ENCODE assay signal across 9 cellular contexts in genomic region chr1:111227434-111227833, GRCh38. TPM values are rescaled to one million over a fixed set of nuclear protein-coding genes. Genes with fewer than 3 reads are reported as not detected.
DNase-seq lines count a peak whose midpoint lies in the region; ATAC-seq, FAIRE-seq and TF ChIP-seq lines count a peak whose summit lies in the region.
"Had no signal": no experiment of that assay in that cellular context is flagged by ENCODE, and none has a peak within 500 bp of the region (broad histone marks: within the 10 kb centered on the region; RNA-seq: fewer than 3 reads in every experiment).

A gene with protein sequence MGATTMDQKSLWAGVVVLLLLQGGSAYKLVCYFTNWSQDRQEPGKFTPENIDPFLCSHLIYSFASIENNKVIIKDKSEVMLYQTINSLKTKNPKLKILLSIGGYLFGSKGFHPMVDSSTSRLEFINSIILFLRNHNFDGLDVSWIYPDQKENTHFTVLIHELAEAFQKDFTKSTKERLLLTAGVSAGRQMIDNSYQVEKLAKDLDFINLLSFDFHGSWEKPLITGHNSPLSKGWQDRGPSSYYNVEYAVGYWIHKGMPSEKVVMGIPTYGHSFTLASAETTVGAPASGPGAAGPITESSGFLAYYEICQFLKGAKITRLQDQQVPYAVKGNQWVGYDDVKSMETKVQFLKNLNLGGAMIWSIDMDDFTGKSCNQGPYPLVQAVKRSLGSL (plus strand): TSS chr1:111227713. CDS start chr1:111227730, 17 bp downstream.

- H3K27me3 ChIP-seq in right atrium auricular region = no peaks in the 10 kb centered on the region

- no peak within 1 kb of the TSS for H3K4me3 ChIP-seq in right atrium auricular region

- H3K4me1 Mint-ChIP-seq in stimulated activated effector memory CD8-positive, alpha-beta T cell treated with anti-CD3 and anti-CD28 coated beads, Interleukin-12 subunit alpha, Interleukin-12 subunit beta, amount 100 ng/mL, for 72 hours = peaks cover 65% of the 10 kb centered on the region

- H3K36me3 ChIP-seq in KOPT-K1 (ENCODE audit: insufficient read depth, low read length) (peaks cover 15% of the 10 kb centered on the region; the same call in 1 of the 2 replicates), right atrium auricular region (no peaks in the 10 kb centered on the region)

- TF ChIP-seq CTCF in right atrium auricular region (IDR thresholded peaks at IDR 0.05) = no peak

- no peak for FAIRE-seq in RCC 7860 (lab: Jason Lieb, UNC)

- no peaks in the 10 kb centered on the region for H3K9me3 Mint-ChIP-seq in stimulated activated effector memory CD8-positive, alpha-beta T cell treated with anti-CD3 and anti-CD28 coated beads, Interleukin-12 subunit alpha, Interleukin-12 subunit beta, amount 100 ng/mL, for 72 hours

- no peak for DNase-seq in right atrium auricular region (ENCODE audit: low spot score)
- no peak for DNase-seq in stimulated activated effector memory CD8-positive, alpha-beta T cell treated with anti-CD3 and anti-CD28 coated beads, Interleukin-12 subunit alpha, Interleukin-12 subunit beta, amount 100 ng/mL, for 72 hours (ENCODE audit: low spot score in 2 of 2)
- no peak for DNase-seq in head of caudate nucleus
- no peak for DNase-seq in RCC 7860 (ENCODE audit: low spot score)
- DNase-seq: cerebellar nuclear complex, kidney glomerular epithelial cell had no signal

- H3K36me3 Mint-ChIP-seq in stimulated activated effector memory CD8-positive, alpha-beta T cell treated with anti-CD3 and anti-CD28 coated beads, Interleukin-12 subunit alpha, Interleukin-12 subunit beta, amount 100 ng/mL, for 72 hours = no peaks in the 10 kb centered on the region

- peaks cover 0 to 20% of the 10 kb centered on the region in 2 donors for H3K4me1 ChIP-seq in right atrium auricular region

- H3K9me3 ChIP-seq in KOPT-K1 (ENCODE audit: insufficient read depth, low read length, poor library complexity, severe bottlenecking) (no peaks in the 10 kb centered on the region), right atrium auricular region (no peaks in the 10 kb centered on the region)

- intact Hi-C loops in head of caudate nucleus (cut with DNase I) = loop anchor here (5.0 kb wide), 1 partner anchor 105 kb away; no protein-coding TSS in a partner anchor

- peak within 1 kb of the TSS; percentile 46 for H3K27ac Mint-ChIP-seq in stimulated activated effector memory CD8-positive, alpha-beta T cell treated with anti-CD3 and anti-CD28 coated beads, Interleukin-12 subunit alpha, Interleukin-12 subunit beta, amount 100 ng/mL, for 72 hours

- H3K4me3 Mint-ChIP-seq in stimulated activated effector memory CD8-positive, alpha-beta T cell treated with anti-CD3 and anti-CD28 coated beads, Interleukin-12 subunit alpha, Interleukin-12 subunit beta, amount 100 ng/mL, for 72 hours = no peak within 1 kb of the TSS

- H3K27ac ChIP-seq in KOPT-K1 (ENCODE audit: low read depth, low read length, poor library complexity, severe bottlenecking) = peak within 1 kb of the TSS; percentile 99
- H3K27ac ChIP-seq in angular gyrus (ENCODE audit: low read depth, low read length) = peak within 1 kb of the TSS; percentile 17
- H3K27ac ChIP-seq in right atrium auricular region = peak within 1 kb of the TSS; percentile 31 to 47

- ATAC-seq in stimulated activated effector memory CD8-positive, alpha-beta T cell treated with anti-CD3 and anti-CD28 coated beads, Interleukin-12 subunit alpha, Interleukin-12 subunit beta, amount 100 ng/mL, for 72 hours = no peak
- no peak for ATAC-seq in HG03439 (IDR thresholded peaks at IDR 0.05; ENCODE audit: unreplicated experiment)

RNA-seq across cellular contexts. Expression of the gene that starts here (rescaled TPM):
- total RNA-seq in right atrium auricular region = 1 to 10 TPM in 1 of 2 donors, under 1 TPM in 1; 0.52 to 9.9 TPM

Comparison
In these comparisons a context has a peak if more than half of its experiments do, and no peak if none do; other contexts are left out.
1. H3K27ac ChIP-seq: peak in every context shown above with its lines; median percentile 99 in KOPT-K1; 39 in right atrium auricular region; 17 in angular gyrus.